In genomic region chr3:134852893-134853351, GRCh38 we compare ENCODE assay signal across 10 cellular contexts.
A peak's percentile ranks its signal among the peaks of the same experiment; 100 is the strongest.
DNase-seq lines count a peak whose midpoint lies in the region; ATAC-seq and TF ChIP-seq lines count a peak whose summit lies in the region.
"Had no signal": no experiment of that assay in that cellular context is flagged by ENCODE, and none has a peak within 500 bp of the region (broad histone marks: within the 10 kb centered on the region; RNA-seq: fewer than 3 reads in every experiment).

No MANE protein-coding gene starts in this region.

- DNase-seq in activated CD4-positive, CD25-positive, alpha-beta regulatory T cell (lab: John Stamatoyannopoulos, UW), result no peak
- DNase-seq in KG1 (lab: John Stamatoyannopoulos, UW) (peak; percentile 3), GM03348 (ENCODE audit: low spot score) (no peak)
- no peak for DNase-seq in activated naive CD4-positive, alpha-beta T cell treated with Interleukin-2 at 50 U/mL for 16 hours
- no peak for DNase-seq in stimulated activated CD4-positive, alpha-beta T cell treated with anti-CD3 and anti-CD28 coated beads, Interleukin-15, amount 100 ng/mL, for 24 hours
- DNase-seq: activated gamma-delta T cell had no signal

- no peaks in the 10 kb centered on the region for H3K36me3 ChIP-seq in neutrophil

- no peaks in the 10 kb centered on the region for H3K4me1 ChIP-seq in neutrophil (ENCODE audit: control insufficient read depth in 1 of 2, insufficient read depth in 1 of 2, low read depth in 1 of 2, low read length in 1 of 2)
- H3K4me1 ChIP-seq: A549 had no signal

- no peak for TF ChIP-seq CTCF in neutrophil (IDR thresholded peaks at IDR 0.05)

- peak; percentile 33 to 64 for ATAC-seq in activated CD4-positive, CD25-positive, alpha-beta regulatory T cell treated with anti-CD3 and anti-CD28 coated beads, Interleukin-2, amount 50 U/mL, for 24 hours
- peak; percentile 94 for ATAC-seq in GM21825 (IDR thresholded peaks at IDR 0.05; ENCODE audit: unreplicated experiment)
- ATAC-seq: A549 had no signal

- H3K4me3 ChIP-seq in neutrophil (ENCODE audit: low read depth in 1 of 2, low read length in 1 of 2), result no peak overlapping the region
- H3K4me3 ChIP-seq: A549 had no signal

- H3K27me3 ChIP-seq in neutrophil, result no peaks in the 10 kb centered on the region

- no peaks in the 10 kb centered on the region for H3K9me3 ChIP-seq in neutrophil
- H3K9me3 ChIP-seq: A549 had no signal

- H3K27ac ChIP-seq in neutrophil, result peak overlapping the region; percentile 66
- H3K27ac ChIP-seq: A549 had no signal
